In the genomic region with DNA sequence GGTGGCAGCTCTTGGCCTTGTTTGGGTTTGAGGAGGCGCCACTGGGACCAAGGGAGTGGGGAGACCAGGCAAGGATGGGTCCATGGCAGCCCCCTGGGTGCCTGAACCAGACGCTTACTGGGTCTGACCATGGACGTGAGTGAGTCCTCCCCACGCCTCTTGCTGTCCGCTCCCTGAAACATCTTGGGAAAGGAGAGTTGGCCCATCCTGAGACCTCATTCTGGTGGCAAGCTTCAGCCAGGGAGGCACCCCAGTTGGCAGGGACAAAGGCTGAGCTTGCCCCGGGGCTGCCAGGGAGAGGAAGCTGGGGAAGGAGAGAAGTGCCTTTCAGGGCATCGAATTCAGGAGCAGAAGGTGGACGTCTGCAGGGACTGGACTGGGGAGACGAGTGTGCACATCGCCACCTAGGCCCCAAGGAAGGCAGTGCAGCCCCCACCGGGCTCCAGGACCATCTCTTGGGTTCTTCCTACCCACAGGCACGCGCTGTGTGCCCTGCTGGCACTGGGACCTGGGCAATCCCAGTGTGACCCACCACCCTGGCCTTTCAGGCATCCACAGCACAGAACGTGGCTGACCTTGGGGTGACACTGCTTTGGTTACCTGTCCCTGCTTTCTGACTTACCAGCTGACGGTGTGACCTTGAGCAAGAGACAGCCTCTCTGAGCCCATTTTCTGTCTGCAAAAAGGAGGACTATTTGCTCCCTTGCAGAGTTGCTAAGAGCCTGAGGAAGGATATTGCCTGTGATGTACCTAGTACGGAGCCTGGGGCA, we compare ENCODE assay signal across 8 cellular contexts.
A peak's percentile ranks its signal among the peaks of the same experiment; 100 is the strongest.
DNase-seq lines count a peak whose midpoint lies in the region; ATAC-seq and TF ChIP-seq lines count a peak whose summit lies in the region.

No MANE protein-coding gene starts in this region.

- TF ChIP-seq CTCF in AG04450 (IDR thresholded peaks at IDR 0.05; ENCODE audit: low read depth, low read length), result peak; percentile 88

- no peak overlapping the region for H3K27ac ChIP-seq in AG04450 (ENCODE audit: low read depth, low read length)

- CTCF ChIA-PET in AG04450 (lab: Charles Lee), result interaction anchor here (0.6 to 3.4 kb wide), 10 partner anchors 11 to 170 kb away, joined by 3 to 20 read pairs (median 3); no protein-coding TSS in a partner anchor

- POLR2A ChIA-PET in AG04450 (lab: Yijun Ruan, JAX), result no interaction called here

- no peak for ATAC-seq in HG02852 (IDR thresholded peaks at IDR 0.05; ENCODE audit: unreplicated experiment)

- DNase-seq in AG04450 (ENCODE audit: low read depth, low spot score) (peak; percentile 10), GM19238 (ENCODE audit: insufficient read length, low spot score) (peak; percentile 62), NCI-H82 (lab: John Stamatoyannopoulos, UW) (peak; percentile 86), activated T-cell treated with anti-CD3 and anti-CD28 coated beads for 24 hours (ENCODE audit: low read depth) (peak; percentile 16), fibroblast of the conjunctiva (ENCODE audit: low read depth) (peak; percentile 26), non-pigmented ciliary epithelial cell (ENCODE audit: low read depth) (peak; percentile 4), NK-92 (lab: John Stamatoyannopoulos, UW; ENCODE audit: unreplicated experiment) (no peak)

- no peak overlapping the region for H3K4me3 ChIP-seq in AG04450 (ENCODE audit: low read depth, low read length)

- H3K9me3 ChIP-seq in AG04450 (ENCODE audit: control insufficient read depth, insufficient read depth, low read length), result no peaks in the 10 kb centered on the region

- H3K27me3 ChIP-seq in AG04450 (ENCODE audit: control insufficient read depth, insufficient read depth, low read length), result peaks cover 51% of the 10 kb centered on the region
